In genomic region chr19:13689050-13689449, GRCh38 we compare ENCODE assay signal across 9 cellular contexts.
DNase-seq lines count a peak whose midpoint lies in the region; ATAC-seq and TF ChIP-seq lines count a peak whose summit lies in the region.
"Had no signal": no experiment of that assay in that cellular context is flagged by ENCODE, and none has a peak within 500 bp of the region (broad histone marks: within the 10 kb centered on the region; RNA-seq: fewer than 3 reads in every experiment).

No MANE protein-coding gene starts in this region.

- TF ChIP-seq POLR2A in NB4 (IDR thresholded peaks at IDR 0.05; ENCODE audit: extremely low read depth, insufficient read length) (no peak), testis (IDR thresholded peaks at IDR 0.05) (no peak), GM18505 (IDR thresholded peaks at IDR 0.05; ENCODE audit: borderline replicate concordance, extremely low read depth, insufficient read depth, insufficient read length) (no peak), Peyer's patch (IDR thresholded peaks at IDR 0.05) (no peak)

- TF ChIP-seq CTCF in NB4 (IDR thresholded peaks at IDR 0.05; ENCODE audit: low read depth, low read length) (no peak), cardiac fibroblast (IDR thresholded peaks at IDR 0.05; ENCODE audit: low read depth, low read length) (no peak), testis (IDR thresholded peaks at IDR 0.05) (no peak), omental fat pad (IDR thresholded peaks at IDR 0.05) (no peak), Peyer's patch (IDR thresholded peaks at IDR 0.05) (no peak)

- no peak overlapping the region for H3K27ac ChIP-seq in testis
- no peak overlapping the region for H3K27ac ChIP-seq in Peyer's patch

- H3K36me3 ChIP-seq in testis (ENCODE audit: low read depth, missing control alignments) (no peaks in the 10 kb centered on the region), Peyer's patch (no peaks in the 10 kb centered on the region)

- ATAC-seq in GM18505 (IDR thresholded peaks at IDR 0.05; ENCODE audit: unreplicated experiment) (no peak), omental fat pad (ENCODE audit: low FRiP score) (no peak)

- peak; percentile 5 for DNase-seq in stimulated activated CD4-positive, alpha-beta T cell treated with anti-CD3 and anti-CD28 coated beads, Interleukin-1b, Interleukin-23, amount 100 ng/mL, for 48 hours
- DNase-seq in stimulated activated CD4-positive, alpha-beta T cell treated with anti-CD3 and anti-CD28 coated beads, Interleukin-4, amount 100 ng/mL, for 4 hours, result no peak
- DNase-seq in NB4 (ENCODE audit: low read depth) (peak; percentile 45), cardiac fibroblast (ENCODE audit: low read depth in 2 of 2) (peak; percentile 14 to 53), testis (peak; percentile 49), omental fat pad (ENCODE audit: low spot score) (no peak), Peyer's patch (no peak)
- DNase-seq: hippocampal formation had no signal

- no peaks in the 10 kb centered on the region for H3K9me3 ChIP-seq in testis
- no peaks in the 10 kb centered on the region for H3K9me3 ChIP-seq in Peyer's patch

- intact Hi-C loops in testis (cut with DNase I; ENCODE audit: low total_unique reads), result no loop called here

- H3K4me1 ChIP-seq in testis, result no peaks in the 10 kb centered on the region
- H3K4me1 ChIP-seq in Peyer's patch, result no peaks in the 10 kb centered on the region

- H3K4me3 ChIP-seq in NB4 (ENCODE audit: low read depth, low read length) (no peak overlapping the region), cardiac fibroblast (replicated peaks in 1 of 2; ENCODE audit: low read depth in 2 of 2, low read length in 2 of 2) (no peak overlapping the region), testis (no peak overlapping the region), Peyer's patch (no peak overlapping the region)

- H3K27me3 ChIP-seq in testis, result no peaks in the 10 kb centered on the region
- H3K27me3 ChIP-seq in Peyer's patch, result no peaks in the 10 kb centered on the region

- WGBS in testis, 2 donors, result 64 to 71% methylated on average over 3 of the region's 3 CpGs

Comparison
In these comparisons a context has a peak if more than half of its experiments do, and no peak if none do; other contexts are left out.
1. DNase-seq: peak in stimulated activated CD4-positive, alpha-beta T cell treated with anti-CD3 and anti-CD28 coated beads, Interleukin-1b, Interleukin-23, amount 100 ng/mL, for 48 hours (single experiment), NB4 (single experiment), cardiac fibroblast (2 of 2) and testis (single experiment); none in stimulated activated CD4-positive, alpha-beta T cell treated with anti-CD3 and anti-CD28 coated beads, Interleukin-4, amount 100 ng/mL, for 4 hours (0 of 2), omental fat pad (single experiment) and Peyer's patch (0 of 3).